In the genomic region with DNA sequence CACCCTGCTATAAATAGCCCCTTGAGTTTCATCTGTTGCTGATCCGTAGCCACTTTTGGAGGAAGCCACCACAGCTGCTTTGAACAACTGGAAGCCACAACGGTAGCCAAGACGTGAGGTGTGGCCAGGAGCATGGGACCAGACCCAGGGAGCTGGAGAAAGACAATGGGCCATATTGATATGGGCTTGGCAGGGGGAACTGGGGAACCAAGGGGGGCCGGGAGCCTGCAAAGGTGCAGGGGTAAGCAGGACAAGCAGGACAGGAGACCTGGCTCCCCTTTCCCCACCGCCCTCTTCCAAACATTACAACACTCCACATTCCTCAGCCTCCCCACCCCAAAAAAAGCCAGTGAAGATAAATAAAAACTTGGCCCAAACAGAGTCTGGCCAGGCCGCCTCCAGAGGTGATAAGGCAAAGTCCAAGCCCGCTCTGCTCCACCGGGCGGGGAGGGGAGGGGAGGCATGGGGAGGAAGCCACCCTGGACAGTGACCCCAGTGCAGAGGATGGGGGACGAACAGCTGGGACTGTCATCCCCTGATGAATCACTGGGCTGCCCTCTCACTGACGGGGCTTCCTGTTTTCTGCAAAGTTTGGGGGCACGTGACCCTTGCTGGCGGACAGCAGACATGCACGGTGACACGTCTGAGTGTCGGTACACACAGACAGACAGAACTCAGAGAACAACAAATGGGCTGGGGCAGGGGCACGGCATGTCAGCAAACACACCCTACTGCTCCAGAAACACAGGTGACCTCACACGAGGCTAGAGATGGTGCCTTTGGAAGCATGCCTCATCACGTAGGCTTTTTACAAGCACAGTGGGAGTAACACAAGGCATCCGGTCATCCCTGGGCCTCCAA, we compare ENCODE assay signal across 8 cellular contexts.
DNase-seq lines count a peak whose midpoint lies in the region; TF ChIP-seq lines count a peak whose summit lies in the region.

No MANE protein-coding gene starts in this region.

- BruUV-seq in Calu3 (replicated peaks; lab: Mats Ljungman, UMichigan): no TSS peak

- no peak overlapping the region for H3K4ac ChIP-seq in trophoblast cell (ENCODE audit: low read depth, low read length)

- no peaks in the 10 kb centered on the region for H3K9me3 ChIP-seq in SJSA1 (replicated peaks)
- H3K9me3 ChIP-seq in trophoblast cell (ENCODE audit: insufficient read depth, low read depth, low read length): peaks cover 1% of the 10 kb centered on the region

- TF ChIP-seq CTCF in Calu3 (IDR thresholded peaks at IDR 0.05; ENCODE audit: unreplicated experiment) (no peak), foreskin fibroblast (IDR thresholded peaks at IDR 0.05; ENCODE audit: low read depth, low read length) (no peak)

- H4K91ac ChIP-seq in trophoblast cell (ENCODE audit: low read depth, low read length): no peak overlapping the region

- H4K8ac ChIP-seq in trophoblast cell (ENCODE audit: low read depth, low read length): no peak overlapping the region

- H2BK5ac ChIP-seq in trophoblast cell (ENCODE audit: low read depth, low read length, poor library complexity): no peak overlapping the region

- H3K27me3 ChIP-seq in SJSA1 (replicated peaks) (no peaks in the 10 kb centered on the region), trophoblast cell (ENCODE audit: insufficient read depth, low read length) (no peaks in the 10 kb centered on the region)

- H3K23ac ChIP-seq in trophoblast cell (ENCODE audit: low read length): no peak overlapping the region

- no peak overlapping the region for H3K4me3 Mint-ChIP-seq in Calu3 (ENCODE audit: low read depth, unreplicated experiment)

- no peak overlapping the region for H3K9ac ChIP-seq in trophoblast cell (ENCODE audit: low read length)

- no peaks in the 10 kb centered on the region for H3K4me1 Mint-ChIP-seq in Calu3 (ENCODE audit: low read depth, unreplicated experiment)

- no peak overlapping the region for H3K4me3 ChIP-seq in SJSA1
- no peak overlapping the region for H3K4me3 ChIP-seq in foreskin fibroblast (ENCODE audit: low read depth in 1 of 2, low read length in 2 of 2)
- no peak overlapping the region for H3K4me3 ChIP-seq in trophoblast cell (ENCODE audit: low read depth, low read length)

- H3K18ac ChIP-seq in trophoblast cell (ENCODE audit: low read length): no peak overlapping the region

- H3K79me2 ChIP-seq in trophoblast cell (ENCODE audit: control insufficient read depth, insufficient read depth, low read length, poor library complexity): no peaks in the 10 kb centered on the region

- CTCF ChIA-PET in Calu3 (lab: Charles Lee): no interaction called here

- peaks cover 72% of the 10 kb centered on the region for H3K27me3 Mint-ChIP-seq in Calu3 (ENCODE audit: unreplicated experiment)

- peaks cover 26% of the 10 kb centered on the region for H3K4me1 ChIP-seq in SJSA1 (replicated peaks)
- no peaks in the 10 kb centered on the region for H3K4me1 ChIP-seq in trophoblast cell (ENCODE audit: control insufficient read depth in 1 of 2, insufficient read depth in 2 of 2, low read length in 2 of 2)

- no peak overlapping the region for H2AFZ ChIP-seq in trophoblast cell (ENCODE audit: insufficient read depth, low read length, poor library complexity)

- no peak overlapping the region for H4K12ac ChIP-seq in trophoblast cell (ENCODE audit: low read depth, low read length)

- H3K79me1 ChIP-seq in trophoblast cell (ENCODE audit: low read length): no peaks in the 10 kb centered on the region

- no peak overlapping the region for H2BK12ac ChIP-seq in trophoblast cell (ENCODE audit: low read length)

- DNase-seq in Calu3: peak; percentile 11
- peak; percentile 38 to 67 for DNase-seq in SJSA1 (ENCODE audit: low read depth in 1 of 2, low spot score in 2 of 2)
- peak; percentile 45 to 60 for DNase-seq in foreskin fibroblast
- peak; percentile 46 for DNase-seq in trophoblast cell
- DNase-seq in DMS153 treated with DMSO at 0.1 percent for 48 hours (lab: John Stamatoyannopoulos, UW; ENCODE audit: unreplicated experiment): no peak
- DNase-seq in activated CD4-positive, CD25-positive, alpha-beta regulatory T cell (lab: John Stamatoyannopoulos, UW): no peak
- no peak for DNase-seq in NCI-H2196 (lab: John Stamatoyannopoulos, UW; ENCODE audit: unreplicated experiment)
- no peak for DNase-seq in stimulated activated CD4-positive, alpha-beta T cell treated with anti-CD3 and anti-CD28 coated beads, Interleukin-4, amount 100 ng/mL, for 4 hours

- H3K27ac ChIP-seq in SJSA1 (no peak overlapping the region; the same call in 1 of the 2 replicates), trophoblast cell (ENCODE audit: low read depth, low read length) (no peak overlapping the region)

- H2AK5ac ChIP-seq in trophoblast cell (ENCODE audit: low read length): no peak overlapping the region

- H3K27ac Mint-ChIP-seq in Calu3 (ENCODE audit: unreplicated experiment): no peak overlapping the region

- H3K36me3 ChIP-seq in SJSA1 (peaks cover 12% of the 10 kb centered on the region), trophoblast cell (ENCODE audit: control insufficient read depth in 1 of 2, insufficient read depth in 2 of 2, low read length in 2 of 2) (no peaks in the 10 kb centered on the region)

- no CpG with 5 or more reads among the region's 20 CpGs for WGBS in trophoblast cell (ENCODE audit: extremely low coverage, insufficient coverage, insufficient read length)

- H3K9me3 Mint-ChIP-seq in Calu3 (ENCODE audit: low read depth, unreplicated experiment): no peaks in the 10 kb centered on the region

- no peaks in the 10 kb centered on the region for H3K36me3 Mint-ChIP-seq in Calu3 (ENCODE audit: insufficient read depth, unreplicated experiment)

- H3K4me2 ChIP-seq in trophoblast cell (ENCODE audit: low read length): no peak overlapping the region

- intact Hi-C loops in Calu3 (cut with micrococcal nuclease; ENCODE audit: unreplicated experiment): no loop called here

- no peak overlapping the region for H3K14ac ChIP-seq in trophoblast cell (ENCODE audit: low read length)

- H2BK120ac ChIP-seq in trophoblast cell (ENCODE audit: insufficient read depth, low read length, poor library complexity): no peak overlapping the region

Comparison
In these comparisons a context has a peak if more than half of its experiments do, and no peak if none do; other contexts are left out.
1. DNase-seq: peak in Calu3 (single experiment), SJSA1 (2 of 2), foreskin fibroblast (2 of 2) and trophoblast cell (2 of 2); none in DMS153 treated with DMSO at 0.1 percent for 48 hours (single experiment), activated CD4-positive, CD25-positive, alpha-beta regulatory T cell (0 of 4), NCI-H2196 (single experiment) and stimulated activated CD4-positive, alpha-beta T cell treated with anti-CD3 and anti-CD28 coated beads, Interleukin-4, amount 100 ng/mL, for 4 hours (0 of 2).